ENCODE assay signal across 10 cellular contexts in the genomic region with DNA sequence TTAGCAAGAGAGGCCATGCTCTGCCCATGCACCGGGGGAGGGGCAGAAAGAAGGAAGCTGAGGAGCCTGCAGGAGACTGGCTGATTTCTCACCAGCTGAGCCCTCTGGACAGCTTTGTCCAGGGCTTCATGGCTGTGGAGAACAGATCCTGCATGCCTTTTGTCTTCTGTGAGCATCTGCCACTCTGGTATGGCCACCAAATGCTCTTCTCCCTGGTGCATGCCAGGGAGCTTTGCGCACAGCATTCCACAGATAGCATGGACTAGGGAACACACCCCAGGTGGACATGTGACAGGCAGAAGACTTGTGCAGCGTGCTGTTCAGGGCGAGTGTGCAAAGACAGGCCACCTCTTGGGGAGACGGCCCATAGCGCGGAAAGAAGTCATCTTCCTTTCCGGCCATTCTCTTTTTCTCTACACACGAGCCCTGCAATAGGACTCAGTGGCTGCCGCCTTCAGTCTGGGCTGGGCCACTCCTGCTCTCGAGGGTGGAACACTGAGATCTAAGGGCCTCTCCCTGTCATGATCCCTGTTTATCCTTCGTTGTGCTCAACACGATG. TPM values are rescaled to one million over a fixed set of nuclear protein-coding genes. Genes with fewer than 3 reads are reported as not detected.
A peak's percentile ranks its signal among the peaks of the same experiment; 100 is the strongest.
DNase-seq lines count a peak whose midpoint lies in the region; ATAC-seq, FAIRE-seq and TF ChIP-seq lines count a peak whose summit lies in the region.
"Had no signal": no experiment of that assay in that cellular context is flagged by ENCODE, and none has a peak within 500 bp of the region (broad histone marks: within the 10 kb centered on the region; RNA-seq: fewer than 3 reads in every experiment).

No MANE protein-coding gene starts in this region.

- H4K20me1 ChIP-seq in endothelial cell of umbilical vein (replicated peaks; ENCODE audit: control insufficient read depth, extremely low read depth, insufficient read depth, low read length): no peaks in the 10 kb centered on the region

- CTCF ChIA-PET in endothelial cell of umbilical vein (lab: Charles Lee): interaction anchor here (1.0 to 2.3 kb wide), 4 partner anchors 27 to 68 kb away, joined by 3 to 10 read pairs (median 4); no protein-coding TSS in a partner anchor

- no peak for TF ChIP-seq EP300 in transverse colon (IDR thresholded peaks at IDR 0.05; ENCODE audit: low read depth)

- no TSS peak for BruUV-seq in endothelial cell of umbilical vein (replicated peaks; lab: Mats Ljungman, UMichigan)

- WGBS in transverse colon (ENCODE audit: low coverage in 1 of 2), 2 donors: 43% methylated on average over 13 of the region's 13 CpGs; no CpG with 5 or more reads in 1 of the 2 donors

- intact Hi-C loops in endothelial cell of umbilical vein (cut with micrococcal nuclease): loop anchor here (5.0 kb wide), 1 partner anchor 146 kb away; no protein-coding TSS in a partner anchor
- intact Hi-C loops in transverse colon (cut with DNase I; ENCODE audit: low total_unique reads): loop anchor here (5.0 kb wide), 1 partner anchor 59 kb away; no protein-coding TSS in a partner anchor

- TF ChIP-seq POLR2A in endothelial cell of umbilical vein (IDR thresholded peaks at IDR 0.05; ENCODE audit: low read depth, low read length): no peak
- no peak for TF ChIP-seq POLR2A in transverse colon (IDR thresholded peaks at IDR 0.05)

- H3K27me3 ChIP-seq in endothelial cell of umbilical vein (ENCODE audit: control insufficient read depth in 2 of 2, insufficient read depth in 2 of 2, low read length in 2 of 2) (no peaks in the 10 kb centered on the region), transverse colon (no peaks in the 10 kb centered on the region)

- no peak for FAIRE-seq in endothelial cell of umbilical vein (lab: Jason Lieb, UNC)
- FAIRE-seq: GM12892 had no signal

- H3K9ac ChIP-seq in endothelial cell of umbilical vein (replicated peaks; ENCODE audit: extremely low read depth, insufficient read depth, low read length): no peak overlapping the region

- peak overlapping the region; percentile 98 for H2AFZ ChIP-seq in endothelial cell of umbilical vein (ENCODE audit: low read depth, low read length)

- H3K4me1 ChIP-seq in endothelial cell of umbilical vein (ENCODE audit: control insufficient read depth, extremely low read depth, insufficient read depth, low read length) (peaks cover 9% of the 10 kb centered on the region), transverse colon (peaks cover 18 to 67% (median 48%) of the 10 kb centered on the region in 4 donors)

- peak overlapping the region in 2 of 3 experiments; percentile 1 to 19 for H3K4me3 ChIP-seq in endothelial cell of umbilical vein (replicated peaks in 1 of 3; ENCODE audit: insufficient read depth in 1 of 3, low read depth in 1 of 3, low read length in 3 of 3)
- peak overlapping the region in 2 of 4 donors; percentile 1 to 15 for H3K4me3 ChIP-seq in transverse colon

- H3K27ac ChIP-seq in endothelial cell of umbilical vein (ENCODE audit: insufficient read depth, low read depth, low read length) (no peak overlapping the region), transverse colon (peak overlapping the region; percentile 78 to 89 (median 84))

- H3K4me2 ChIP-seq in endothelial cell of umbilical vein (ENCODE audit: insufficient read depth, low read length): peak overlapping the region; percentile 64

- DNase-seq in NCI-H510A treated with DMSO at 0.1 percent for 48 hours (lab: John Stamatoyannopoulos, UW): peak; percentile 76
- DNase-seq in NCI-H510A (lab: John Stamatoyannopoulos, UW): no peak
- no peak for DNase-seq in endothelial cell of umbilical vein (ENCODE audit: low read depth, low spot score)
- peak; percentile 80 for DNase-seq in mucosa of gallbladder (ENCODE audit: low spot score)
- DNase-seq in transverse colon: peak; percentile 47
- DNase-seq in activated gamma-delta T cell treated with Interleukin-2 at 50 U/mL for 16 hours: no peak
- no peak for DNase-seq in inferior parietal cortex (ENCODE audit: extremely low spot score)
- DNase-seq: activated T-cell treated with anti-CD3 and anti-CD28 coated beads, Interleukin-2, amount 50 U/mL, for 4 hours had no signal

- H3K9me3 ChIP-seq in endothelial cell of umbilical vein (replicated peaks; ENCODE audit: control insufficient read depth, insufficient read depth, low read length): no peaks in the 10 kb centered on the region
- no peaks in the 10 kb centered on the region for H3K9me3 ChIP-seq in transverse colon

- POLR2A ChIA-PET in endothelial cell of umbilical vein (lab: Charles Lee): no interaction called here

- no peak for ATAC-seq in HG02938 (IDR thresholded peaks at IDR 0.05; ENCODE audit: unreplicated experiment)
- ATAC-seq: activated T-cell treated with anti-CD3 and anti-CD28 coated beads, Interleukin-2, amount 50 U/mL, for 4 hours had no signal

- TF ChIP-seq CTCF in endothelial cell of umbilical vein (IDR thresholded peaks at IDR 0.05; ENCODE audit: extremely low read depth in 1 of 2, insufficient read depth in 1 of 2, low read depth in 1 of 2, low read length in 2 of 2) (no peak), transverse colon (IDR thresholded peaks at IDR 0.05) (no peak)

- in situ Hi-C loops in transverse colon (cut with MboI; ENCODE audit: low pct_ligation_motif_present in 1 of 4, low pct_unique_long_range_greater_than_20kb in 1 of 4, low sequenced_read_pairs in 3 of 4): no loop called here

- no peaks in the 10 kb centered on the region for H3K9me1 ChIP-seq in endothelial cell of umbilical vein (replicated peaks; ENCODE audit: control insufficient read depth, extremely low read depth, insufficient read depth, low read length)

- H3K79me2 ChIP-seq in endothelial cell of umbilical vein (ENCODE audit: control insufficient read depth, insufficient read depth, low read length): no peaks in the 10 kb centered on the region

- dilution Hi-C loops in endothelial cell of umbilical vein (cut with MboI; ENCODE audit: extremely low pct_ligation_motif_present, low sequenced_read_pairs): no loop called here

- H3K36me3 ChIP-seq in endothelial cell of umbilical vein (ENCODE audit: control insufficient read depth in 2 of 2, extremely low read depth in 1 of 2, insufficient read depth in 2 of 2, low read length in 2 of 2): no peaks in the 10 kb centered on the region
- no peaks in the 10 kb centered on the region for H3K36me3 ChIP-seq in transverse colon

TF ChIP-seq in endothelial cell of umbilical vein, 7 proteins besides CTCF, POLR2A, EP300 and RAD21:
- TF ChIP-seq GATA2 (IDR thresholded peaks at IDR 0.05; ENCODE audit: insufficient read depth, insufficient read length, low read depth, low read length) (no peak), FOS (IDR thresholded peaks at IDR 0.05; ENCODE audit: borderline replicate concordance, insufficient read depth, low read length) (no peak), EZH2 (IDR thresholded peaks at IDR 0.05; ENCODE audit: borderline replicate concordance, low read depth, low read length, severe bottlenecking) (no peak), MYC (IDR thresholded peaks at IDR 0.05; ENCODE audit: low read depth, low read length) (no peak), POLR2AphosphoS5 (IDR thresholded peaks at IDR 0.05; ENCODE audit: insufficient read depth, low read depth, low read length) (no peak), JUN (IDR thresholded peaks at IDR 0.05; ENCODE audit: borderline replicate concordance, insufficient read depth, insufficient read length, low read depth) (no peak)
- TF ChIP-seq, protein P1, sequence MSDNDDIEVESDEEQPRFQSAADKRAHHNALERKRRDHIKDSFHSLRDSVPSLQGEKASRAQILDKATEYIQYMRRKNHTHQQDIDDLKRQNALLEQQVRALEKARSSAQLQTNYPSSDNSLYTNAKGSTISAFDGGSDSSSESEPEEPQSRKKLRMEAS (IDR thresholded peaks at IDR 0.05; ENCODE audit: insufficient read depth, insufficient read length): no peak

RNA-seq across cellular contexts. Expression of a gene that starts 56.7 kb away (rescaled TPM):
- total RNA-seq in endothelial cell of umbilical vein (0.64 and 1.0 TPM in 2 replicates), mucosa of gallbladder (18.8 TPM), transverse colon (10 to 100 TPM in 2 of 4 donors, 1 to 10 TPM in 2; 8.4 to 12.7 (median 10.3) TPM)
- 0.44 and 0.46 TPM in 2 replicates for polyA plus RNA-seq in endothelial cell of umbilical vein
- 0.22 and 0.28 TPM in 2 replicates for polyA plus RNA-seq in endothelial cell of umbilical vein (2011; cell fraction: cytosol; rRNA removed)
- 0.14 and 0.37 TPM in 2 replicates for polyA plus RNA-seq in endothelial cell of umbilical vein (2011; cell fraction: nucleus; rRNA removed)
- polyA plus RNA-seq in endothelial cell of umbilical vein (2012): 0.27 TPM in 2 replicates
- not detected in 2 replicates for polyA minus RNA-seq in endothelial cell of umbilical vein
- not detected for polyA minus RNA-seq in endothelial cell of umbilical vein (2011; cell fraction: cytosol; rRNA and poly(A)+ RNA removed)
- 0.48 TPM in 1 of 2 replicates, not detected in the other for polyA minus RNA-seq in endothelial cell of umbilical vein (2011; cell fraction: nucleus; rRNA and poly(A)+ RNA removed)

Comparison
In these comparisons a context has a peak if more than half of its experiments do, and no peak if none do; other contexts are left out.
1. DNase-seq: peak in NCI-H510A treated with DMSO at 0.1 percent for 48 hours (single experiment), mucosa of gallbladder (single experiment) and transverse colon (single experiment); none in NCI-H510A (single experiment), endothelial cell of umbilical vein (single experiment), activated gamma-delta T cell treated with Interleukin-2 at 50 U/mL for 16 hours (single experiment) and inferior parietal cortex (single experiment).